Comparison of ENCODE assay signal across 20 cellular contexts in the genomic region with DNA sequence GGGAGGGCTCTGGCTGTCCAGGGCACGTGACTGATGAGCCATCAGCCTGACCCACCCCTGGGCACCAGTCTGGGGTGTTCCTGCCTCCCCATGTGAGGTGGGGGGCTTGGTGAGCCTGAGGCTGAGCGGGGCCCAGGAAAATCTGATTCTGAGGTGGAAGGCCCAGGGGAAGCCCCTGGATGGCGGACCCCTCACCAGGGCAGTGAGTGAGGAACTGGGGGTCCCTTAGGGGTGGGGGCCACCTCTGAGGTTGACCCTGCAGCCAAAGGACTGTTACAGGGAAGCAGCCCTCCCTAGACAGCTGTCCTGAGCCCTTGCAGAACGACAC.
"Had no signal": no experiment of that assay in that cellular context is flagged by ENCODE, and none has a peak within 500 bp of the region (broad histone marks: within the 10 kb centered on the region; RNA-seq: fewer than 3 reads in every experiment).

No MANE protein-coding gene starts in this region.

- H3K27ac ChIP-seq: cardiac muscle cell, heart right ventricle, testis had no signal

- DNase-seq: activated B cell treated with CpG ODN at 0.5 μM for 24 hours; activated CD4-positive, alpha-beta memory T cell treated with anti-CD3 and anti-CD28 coated beads for 36 hours; activated CD4-positive, alpha-beta T cell treated with anti-CD3 and anti-CD28 coated beads for 4 hours; activated effector memory CD4-positive, alpha-beta T cell treated with anti-CD3 and anti-CD28 coated beads, Interleukin-2, amount 50 U/mL, for 16 hours; activated naive CD4-positive, alpha-beta T cell treated with anti-CD3 and anti-CD28 coated beads, Interleukin-2, amount 10 ng/mL, durations not matched to agents 7 days and 5 days; amygdala; cortex of kidney; endodermal cell; kidney glomerular epithelial cell; naive thymus-derived CD4-positive, alpha-beta T cell; small intestine; stimulated activated CD4-positive, alpha-beta T cell treated with anti-CD3 and anti-CD28 coated beads, Interleukin-15, amount 100 ng/mL, for 24 hours; stimulated activated naive B cell treated with anti-CD40 and anti-IgM and Interleukin-4, amounts not matched to agents 10 μg/mL and 1 μg/mL and 100 μg/mL, for 72 hours; T-helper 9 cell; testis; trophoblast cell had no signal

- H3K36me3 Mint-ChIP-seq: activated CD4-positive, alpha-beta memory T cell treated with anti-CD3 and anti-CD28 coated beads for 36 hours; activated naive CD4-positive, alpha-beta T cell treated with anti-CD3 and anti-CD28 coated beads, Interleukin-2, amount 10 ng/mL, durations not matched to agents 7 days and 5 days; naive thymus-derived CD4-positive, alpha-beta T cell; stimulated activated naive B cell treated with anti-CD40 and anti-IgM and Interleukin-4, amounts not matched to agents 10 μg/mL and 1 μg/mL and 100 μg/mL, for 72 hours had no signal

- H3K4me1 Mint-ChIP-seq: activated B cell treated with CpG ODN at 0.5 μM for 24 hours; activated naive CD4-positive, alpha-beta T cell treated with anti-CD3 and anti-CD28 coated beads, Interleukin-2, amount 10 ng/mL, durations not matched to agents 7 days and 5 days; endodermal cell had no signal

- H3K4me3 Mint-ChIP-seq: activated B cell treated with CpG ODN at 0.5 μM for 24 hours; activated CD4-positive, alpha-beta memory T cell treated with anti-CD3 and anti-CD28 coated beads for 36 hours; activated naive CD4-positive, alpha-beta T cell treated with anti-CD3 and anti-CD28 coated beads, Interleukin-2, amount 10 ng/mL, durations not matched to agents 7 days and 5 days; endodermal cell; naive thymus-derived CD4-positive, alpha-beta T cell; neural crest cell; stimulated activated naive B cell treated with anti-CD40 and anti-IgM and Interleukin-4, amounts not matched to agents 10 μg/mL and 1 μg/mL and 100 μg/mL, for 72 hours had no signal

- H3K27me3 ChIP-seq: cardiac muscle cell, testis had no signal

- ATAC-seq: heart right ventricle; naive thymus-derived CD4-positive, alpha-beta T cell; stimulated activated naive B cell treated with anti-CD40 and anti-IgM and Interleukin-4, amounts not matched to agents 10 μg/mL and 1 μg/mL and 100 μg/mL, for 72 hours had no signal

- H3K27me3 Mint-ChIP-seq: activated CD4-positive, alpha-beta memory T cell treated with anti-CD3 and anti-CD28 coated beads for 36 hours; activated naive CD4-positive, alpha-beta T cell treated with anti-CD3 and anti-CD28 coated beads, Interleukin-2, amount 10 ng/mL, durations not matched to agents 7 days and 5 days; naive thymus-derived CD4-positive, alpha-beta T cell had no signal

- H3K27ac Mint-ChIP-seq: activated B cell treated with CpG ODN at 0.5 μM for 24 hours; activated CD4-positive, alpha-beta memory T cell treated with anti-CD3 and anti-CD28 coated beads for 36 hours; activated naive CD4-positive, alpha-beta T cell treated with anti-CD3 and anti-CD28 coated beads, Interleukin-2, amount 10 ng/mL, durations not matched to agents 7 days and 5 days; endodermal cell; naive thymus-derived CD4-positive, alpha-beta T cell; stimulated activated naive B cell treated with anti-CD40 and anti-IgM and Interleukin-4, amounts not matched to agents 10 μg/mL and 1 μg/mL and 100 μg/mL, for 72 hours had no signal

- H3K9me3 Mint-ChIP-seq: activated B cell treated with CpG ODN at 0.5 μM for 24 hours; activated CD4-positive, alpha-beta memory T cell treated with anti-CD3 and anti-CD28 coated beads for 36 hours; activated naive CD4-positive, alpha-beta T cell treated with anti-CD3 and anti-CD28 coated beads, Interleukin-2, amount 10 ng/mL, durations not matched to agents 7 days and 5 days; endodermal cell; naive thymus-derived CD4-positive, alpha-beta T cell; neural crest cell; stimulated activated naive B cell treated with anti-CD40 and anti-IgM and Interleukin-4, amounts not matched to agents 10 μg/mL and 1 μg/mL and 100 μg/mL, for 72 hours had no signal

- H3K9me3 ChIP-seq: heart right ventricle, testis had no signal

- H3K36me3 ChIP-seq: cardiac muscle cell, heart right ventricle had no signal

- H3K4me1 ChIP-seq: testis had no signal

- H3K4me3 ChIP-seq: cardiac muscle cell, heart right ventricle, lung, testis had no signal
